22 cellular contexts compared by ENCODE assay signal in the genomic region with DNA sequence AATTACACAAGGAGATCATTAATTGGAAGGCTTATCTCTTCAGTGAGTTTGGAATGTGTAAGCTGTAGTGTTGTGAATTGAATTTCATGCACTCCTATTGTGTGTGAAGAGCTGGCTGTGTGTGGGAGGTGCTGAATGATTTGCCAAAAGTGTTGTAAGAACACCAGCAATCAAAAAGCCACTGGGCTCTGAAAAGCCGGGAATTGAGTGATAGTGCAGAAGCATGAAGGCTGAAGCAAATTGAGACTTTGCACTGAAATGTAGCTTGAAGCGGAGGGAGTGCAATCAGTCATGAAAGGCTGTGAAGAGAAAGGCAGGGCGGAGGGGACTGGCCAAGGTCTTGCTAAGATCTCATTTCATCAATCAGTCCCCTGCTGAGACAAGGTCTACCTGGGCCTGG.
DNase-seq lines count a peak whose midpoint lies in the region; ATAC-seq and TF ChIP-seq lines count a peak whose summit lies in the region.
"Had no signal": no experiment of that assay in that cellular context is flagged by ENCODE, and none has a peak within 500 bp of the region (broad histone marks: within the 10 kb centered on the region; RNA-seq: fewer than 3 reads in every experiment).

No MANE protein-coding gene starts in this region.

- H3K36me3 ChIP-seq in cardiac muscle cell (no peaks in the 10 kb centered on the region), neural cell (ENCODE audit: insufficient read depth, low read length) (no peaks in the 10 kb centered on the region)
- H3K36me3 ChIP-seq: thoracic aorta had no signal

- no peak overlapping the region for H3K4me2 ChIP-seq in neural cell (ENCODE audit: low read length)

- no peak overlapping the region for H3K9ac ChIP-seq in neural cell (ENCODE audit: low read length)

- POLR2A ChIA-PET in activated CD4-positive, alpha-beta T cell treated with anti-CD3 and anti-CD28 coated beads for 36 hours (lab: Charles Lee): no interaction called here
- POLR2A ChIA-PET in CD4-positive, alpha-beta T cell (lab: Charles Lee): no interaction called here

- CTCF ChIA-PET in activated CD4-positive, alpha-beta T cell treated with anti-CD3 and anti-CD28 coated beads for 36 hours (lab: Charles Lee): no interaction called here
- CTCF ChIA-PET in CD4-positive, alpha-beta T cell (lab: Charles Lee): no interaction called here

- H3F3A ChIP-seq in neural cell (ENCODE audit: insufficient read depth, low read length, poor library complexity, severe bottlenecking): no peaks in the 10 kb centered on the region

- H3K27me3 ChIP-seq in cardiac muscle cell: no peaks in the 10 kb centered on the region
- H3K27me3 ChIP-seq in neural cell (ENCODE audit: insufficient read depth, low read depth, low read length): no peaks in the 10 kb centered on the region
- no peaks in the 10 kb centered on the region for H3K27me3 ChIP-seq in CD4-positive, alpha-beta T cell (ENCODE audit: control insufficient read depth, insufficient read depth, low read length)

- DNase-seq in cardiac muscle cell (ENCODE audit: low read depth in 1 of 2, low spot score in 1 of 2) (peak; percentile 3 to 6), left ventricle myocardium superior (no peak), iPS-NIHi7 (ENCODE audit: extremely low spot score) (peak; percentile 19), NOMO-1 treated with dmso at 0.1 percent for 144 hours (lab: John Stamatoyannopoulos, UW; ENCODE audit: unreplicated experiment) (no peak)
- DNase-seq in activated CD4-positive, alpha-beta T cell treated with anti-CD3 and anti-CD28 coated beads for 36 hours: no peak
- no peak for DNase-seq in CD4-positive, alpha-beta T cell
- DNase-seq: activated CD4-positive, alpha-beta T cell treated with anti-CD3 and anti-CD28 coated beads for 4 hours; AML-193; aorta; foreskin melanocyte; kidney; natural killer cell; NCI-H187 treated with DMSO at 0.1 percent for 48 hours; SIG-M5; stimulated activated CD4-positive, alpha-beta T cell treated with anti-CD3 and anti-CD28 coated beads, Interleukin-1b, Interleukin-23, amount 100 ng/mL, for 48 hours had no signal

- no peaks in the 10 kb centered on the region for H3K79me2 ChIP-seq in neural cell (replicated peaks; ENCODE audit: insufficient read depth, low read length)

- H3K36me3 Mint-ChIP-seq in activated CD4-positive, alpha-beta T cell treated with anti-CD3 and anti-CD28 coated beads for 36 hours (ENCODE audit: low read depth): no peaks in the 10 kb centered on the region
- no peaks in the 10 kb centered on the region for H3K36me3 Mint-ChIP-seq in CD4-positive, alpha-beta T cell (ENCODE audit: low read depth)
- H3K36me3 Mint-ChIP-seq: activated naive CD4-positive, alpha-beta T cell treated with anti-CD3 and anti-CD28 coated beads, Interleukin-2, amount 50 U/mL, for 24 hours; natural killer cell had no signal

- H3K9me3 ChIP-seq in cardiac muscle cell (ENCODE audit: low read depth) (no peaks in the 10 kb centered on the region), neural cell (ENCODE audit: low read length) (no peaks in the 10 kb centered on the region)
- H3K9me3 ChIP-seq in CD4-positive, alpha-beta T cell (ENCODE audit: control insufficient read depth, low read length): no peaks in the 10 kb centered on the region
- H3K9me3 ChIP-seq: thoracic aorta had no signal

- no peaks in the 10 kb centered on the region for H3K27me3 Mint-ChIP-seq in activated CD4-positive, alpha-beta T cell treated with anti-CD3 and anti-CD28 coated beads for 36 hours
- H3K27me3 Mint-ChIP-seq in CD4-positive, alpha-beta T cell: no peaks in the 10 kb centered on the region
- H3K27me3 Mint-ChIP-seq: activated naive CD4-positive, alpha-beta T cell treated with anti-CD3 and anti-CD28 coated beads, Interleukin-2, amount 50 U/mL, for 24 hours had no signal

- H2AFZ ChIP-seq in neural cell (ENCODE audit: low read depth, low read length): no peak overlapping the region

- TF ChIP-seq CTCF in cardiac muscle cell (IDR thresholded peaks at IDR 0.05; ENCODE audit: low read depth, low read length) (no peak), neural cell (IDR thresholded peaks at IDR 0.05; ENCODE audit: poor library complexity, severe bottlenecking) (no peak)
- TF ChIP-seq CTCF in CD4-positive, alpha-beta T cell (IDR thresholded peaks at IDR 0.05): no peak

- intact Hi-C loops in left ventricle myocardium superior (cut with micrococcal nuclease): no loop called here
- intact Hi-C loops in activated CD4-positive, alpha-beta T cell treated with anti-CD3 and anti-CD28 coated beads for 36 hours (cut with DNase I, micrococcal nuclease): no loop called here
- intact Hi-C loops in CD4-positive, alpha-beta T cell (cut with DNase I, micrococcal nuclease): no loop called here

- peaks cover 17% of the 10 kb centered on the region for H3K9me3 Mint-ChIP-seq in activated CD4-positive, alpha-beta T cell treated with anti-CD3 and anti-CD28 coated beads for 36 hours (ENCODE audit: low read depth)
- peaks cover 15% of the 10 kb centered on the region for H3K9me3 Mint-ChIP-seq in CD4-positive, alpha-beta T cell

- H4K20me1 ChIP-seq in neural cell (ENCODE audit: insufficient read depth): no peaks in the 10 kb centered on the region

- H3K4me3 Mint-ChIP-seq in activated CD4-positive, alpha-beta T cell treated with anti-CD3 and anti-CD28 coated beads for 36 hours: no peak overlapping the region
- H3K4me3 Mint-ChIP-seq in CD4-positive, alpha-beta T cell: no peak overlapping the region
- H3K4me3 Mint-ChIP-seq: activated naive CD4-positive, alpha-beta T cell treated with anti-CD3 and anti-CD28 coated beads, Interleukin-2, amount 50 U/mL, for 24 hours; activated T-helper 1 cell treated with anti-CD3 and anti-CD28 coated beads, Interleukin-12 subunit alpha, Interleukin-12 subunit beta, Interleukin-2, Interleukin-4 antibody, amounts not matched to agents 30 ng/mL and 10 ng/mL and 1 ng/mL, durations not matched to agents 14 hours and 24 hours and 36 hours; natural killer cell had no signal

- ATAC-seq in left ventricle myocardium superior: no peak
- no peak for ATAC-seq in activated CD4-positive, alpha-beta T cell treated with anti-CD3 and anti-CD28 coated beads for 36 hours
- ATAC-seq in HG02623 (IDR thresholded peaks at IDR 0.05; ENCODE audit: unreplicated experiment): no peak
- no peak for ATAC-seq in CD4-positive, alpha-beta T cell (ENCODE audit: poor library complexity)
- ATAC-seq: natural killer cell, Panc1 had no signal

- no peaks in the 10 kb centered on the region for H3K9me2 ChIP-seq in neural cell (ENCODE audit: insufficient read depth, low read length)

- no peaks in the 10 kb centered on the region for H3K4me1 Mint-ChIP-seq in activated CD4-positive, alpha-beta T cell treated with anti-CD3 and anti-CD28 coated beads for 36 hours
- no peaks in the 10 kb centered on the region for H3K4me1 Mint-ChIP-seq in CD4-positive, alpha-beta T cell (ENCODE audit: low read depth)
- H3K4me1 Mint-ChIP-seq: activated naive CD4-positive, alpha-beta T cell treated with anti-CD3 and anti-CD28 coated beads, Interleukin-2, amount 50 U/mL, for 24 hours; natural killer cell had no signal

- TF ChIP-seq RAD21 in neural cell (conservative IDR thresholded peaks at IDR 0.05): no peak

- H3K4me1 ChIP-seq in cardiac muscle cell (ENCODE audit: low read depth): peaks cover 7% of the 10 kb centered on the region

- no peak for TF ChIP-seq EP300 in neural cell (conservative IDR thresholded peaks at IDR 0.05; ENCODE audit: poor library complexity, severe bottlenecking)

- H3K27ac Mint-ChIP-seq in activated CD4-positive, alpha-beta T cell treated with anti-CD3 and anti-CD28 coated beads for 36 hours: no peak overlapping the region
- no peak overlapping the region for H3K27ac Mint-ChIP-seq in CD4-positive, alpha-beta T cell
- H3K27ac Mint-ChIP-seq: activated naive CD4-positive, alpha-beta T cell treated with anti-CD3 and anti-CD28 coated beads, Interleukin-2, amount 50 U/mL, for 24 hours; activated T-helper 1 cell treated with anti-CD3 and anti-CD28 coated beads, Interleukin-12 subunit alpha, Interleukin-12 subunit beta, Interleukin-2, Interleukin-4 antibody, amounts not matched to agents 30 ng/mL and 10 ng/mL and 1 ng/mL, durations not matched to agents 14 hours and 24 hours and 36 hours; natural killer cell had no signal

- H3K4me3 ChIP-seq in cardiac muscle cell (no peak overlapping the region), neural cell (ENCODE audit: low read length) (no peak overlapping the region)
- H3K4me3 ChIP-seq: thoracic aorta had no signal

- H3K27ac ChIP-seq in cardiac muscle cell (no peak overlapping the region), neural cell (ENCODE audit: low read length) (no peak overlapping the region)
- no peak overlapping the region for H3K27ac ChIP-seq in CD4-positive, alpha-beta T cell (ENCODE audit: low read depth, low read length)
- H3K27ac ChIP-seq: 22Rv1, thoracic aorta had no signal

TF ChIP-seq in neural cell, 6 proteins besides CTCF, POLR2A, EP300 and RAD21:
- TF ChIP-seq TAF1 (IDR thresholded peaks at IDR 0.05; ENCODE audit: low read depth) (no peak), POLR2AphosphoS5 (IDR thresholded peaks at IDR 0.05) (peak; percentile 30)
- TF ChIP-seq, protein P1, sequence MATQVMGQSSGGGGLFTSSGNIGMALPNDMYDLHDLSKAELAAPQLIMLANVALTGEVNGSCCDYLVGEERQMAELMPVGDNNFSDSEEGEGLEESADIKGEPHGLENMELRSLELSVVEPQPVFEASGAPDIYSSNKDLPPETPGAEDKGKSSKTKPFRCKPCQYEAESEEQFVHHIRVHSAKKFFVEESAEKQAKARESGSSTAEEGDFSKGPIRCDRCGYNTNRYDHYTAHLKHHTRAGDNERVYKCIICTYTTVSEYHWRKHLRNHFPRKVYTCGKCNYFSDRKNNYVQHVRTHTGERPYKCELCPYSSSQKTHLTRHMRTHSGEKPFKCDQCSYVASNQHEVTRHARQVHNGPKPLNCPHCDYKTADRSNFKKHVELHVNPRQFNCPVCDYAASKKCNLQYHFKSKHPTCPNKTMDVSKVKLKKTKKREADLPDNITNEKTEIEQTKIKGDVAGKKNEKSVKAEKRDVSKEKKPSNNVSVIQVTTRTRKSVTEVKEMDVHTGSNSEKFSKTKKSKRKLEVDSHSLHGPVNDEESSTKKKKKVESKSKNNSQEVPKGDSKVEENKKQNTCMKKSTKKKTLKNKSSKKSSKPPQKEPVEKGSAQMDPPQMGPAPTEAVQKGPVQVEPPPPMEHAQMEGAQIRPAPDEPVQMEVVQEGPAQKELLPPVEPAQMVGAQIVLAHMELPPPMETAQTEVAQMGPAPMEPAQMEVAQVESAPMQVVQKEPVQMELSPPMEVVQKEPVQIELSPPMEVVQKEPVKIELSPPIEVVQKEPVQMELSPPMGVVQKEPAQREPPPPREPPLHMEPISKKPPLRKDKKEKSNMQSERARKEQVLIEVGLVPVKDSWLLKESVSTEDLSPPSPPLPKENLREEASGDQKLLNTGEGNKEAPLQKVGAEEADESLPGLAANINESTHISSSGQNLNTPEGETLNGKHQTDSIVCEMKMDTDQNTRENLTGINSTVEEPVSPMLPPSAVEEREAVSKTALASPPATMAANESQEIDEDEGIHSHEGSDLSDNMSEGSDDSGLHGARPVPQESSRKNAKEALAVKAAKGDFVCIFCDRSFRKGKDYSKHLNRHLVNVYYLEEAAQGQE (IDR thresholded peaks at IDR 0.05; ENCODE audit: borderline replicate concordance): peak; percentile 26

Comparison
In these comparisons a context has a peak if more than half of its experiments do, and no peak if none do; other contexts are left out.
1. DNase-seq: peak in cardiac muscle cell (2 of 2) and iPS-NIHi7 (single experiment); none in left ventricle myocardium superior (single experiment), activated CD4-positive, alpha-beta T cell treated with anti-CD3 and anti-CD28 coated beads for 36 hours (single experiment), CD4-positive, alpha-beta T cell (0 of 10) and NOMO-1 treated with dmso at 0.1 percent for 144 hours (single experiment).